ENCODE assay signal across 8 cellular contexts in the genomic region with DNA sequence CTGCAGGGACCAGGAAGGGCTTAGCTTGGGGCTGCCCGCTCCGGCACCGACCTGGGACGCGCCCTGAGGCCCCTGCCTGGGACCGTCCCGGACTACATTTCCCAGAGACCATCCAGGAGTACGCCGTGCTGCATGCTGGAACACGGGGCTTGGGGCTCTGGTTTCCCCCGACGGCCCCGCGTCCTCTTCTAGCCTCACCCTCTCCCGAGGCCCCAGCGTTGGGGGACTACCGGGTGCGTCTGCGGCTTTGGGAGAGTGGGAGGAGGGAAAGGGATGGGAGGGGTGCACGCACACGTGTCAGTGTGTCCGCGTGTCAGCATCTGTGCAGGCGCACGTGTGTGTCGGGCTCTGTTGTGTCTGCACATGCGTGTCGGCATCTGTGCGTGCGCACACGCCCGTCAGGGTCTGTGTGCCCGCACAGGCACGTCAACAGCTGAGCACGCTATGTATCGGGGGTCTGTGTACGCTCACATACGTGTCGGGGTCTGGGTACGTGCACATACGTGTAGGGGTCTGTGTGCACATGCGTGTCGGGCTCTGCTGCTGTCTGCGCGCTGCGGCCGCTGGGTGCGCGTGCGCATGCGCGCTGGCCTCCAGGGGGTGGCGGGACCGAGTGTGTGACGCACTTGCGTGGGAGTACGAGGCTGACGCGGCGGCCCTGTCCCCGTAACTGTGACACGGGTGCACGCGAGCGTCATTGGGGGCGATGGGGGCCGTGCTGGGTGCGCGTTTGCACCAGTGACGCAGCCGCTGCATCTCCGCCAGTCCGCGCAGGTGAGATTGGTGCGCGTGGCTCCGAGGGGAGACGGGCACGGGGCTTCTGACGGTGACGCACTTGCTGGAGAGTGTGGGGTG. TPM values are rescaled to one million over a fixed set of nuclear protein-coding genes. Genes with fewer than 3 reads are reported as not detected.
DNase-seq lines count a peak whose midpoint lies in the region; ATAC-seq and TF ChIP-seq lines count a peak whose summit lies in the region.

Gene ZNF331 (plus strand): TSS at position 623 of the 855 bp plus-strand sequence. CDS start 31,232 bp downstream, outside the sequence.

- H3K4me1 ChIP-seq in PC-9 (replicated peaks; ENCODE audit: insufficient read depth), result peaks cover 16% of the 10 kb centered on the region
- peaks cover 0 to 10% (median 0%) of the 10 kb centered on the region in 3 donors for H3K4me1 ChIP-seq in gastroesophageal sphincter

- intact Hi-C loops in PC-9 (cut with micrococcal nuclease; ENCODE audit: unreplicated experiment), result no loop called here

- TF ChIP-seq POLR2A in gastroesophageal sphincter (IDR thresholded peaks at IDR 0.05), result peak; percentile 55 to 57

- H3F3A ChIP-seq in PC-9 (ENCODE audit: insufficient read depth, low read depth), result peaks cover 5% of the 10 kb centered on the region; the same call in 1 of the 2 replicates

- H3K4me2 ChIP-seq in PC-9, result peak within 1 kb of the TSS; percentile 60

- peak within 1 kb of the TSS; percentile 62 for H2AFZ ChIP-seq in PC-9

- no peaks in the 10 kb centered on the region for H4K20me1 ChIP-seq in PC-9 (ENCODE audit: insufficient read depth)

- WGBS in gastroesophageal sphincter (ENCODE audit: low coverage in 1 of 2), 2 donors, result no CpG with 5 or more reads among the region's 81 CpGs

- H3K9me2 ChIP-seq in PC-9 (ENCODE audit: insufficient read depth), result no peaks in the 10 kb centered on the region

- peak; percentile 71 for ATAC-seq in HG03066 (IDR thresholded peaks at IDR 0.05; ENCODE audit: low read depth, unreplicated experiment)
- ATAC-seq in gastroesophageal sphincter, result peak; percentile 90

- H3K27ac ChIP-seq in PC-9, result no peak within 1 kb of the TSS
- H3K27ac ChIP-seq in gastroesophageal sphincter, result peak within 1 kb of the TSS; percentile 10 to 93 (median 90)

- H3K4me3 ChIP-seq in PC-9 (peak within 1 kb of the TSS; percentile 56), gastroesophageal sphincter (peak within 1 kb of the TSS; percentile 30 to 75)

- no peak for TF ChIP-seq CTCF in PC-9 (conservative IDR thresholded peaks at IDR 0.05)
- TF ChIP-seq CTCF in gastroesophageal sphincter (IDR thresholded peaks at IDR 0.05), result peak in 3 of 4 experiments; percentile 30 to 72 (median 64)

- CTCF ChIA-PET in PC-9 (lab: Charles Lee), result no interaction called here

- no peak for TF ChIP-seq EP300 in gastroesophageal sphincter (IDR thresholded peaks at IDR 0.05)

- H3K9me3 ChIP-seq in PC-9 (ENCODE audit: insufficient read depth, low read depth), result no peaks in the 10 kb centered on the region
- no peaks in the 10 kb centered on the region for H3K9me3 ChIP-seq in gastroesophageal sphincter

- no peaks in the 10 kb centered on the region for H3K27me3 ChIP-seq in PC-9 (ENCODE audit: insufficient read depth, low read depth)
- H3K27me3 ChIP-seq in gastroesophageal sphincter, result no peaks in the 10 kb centered on the region

- DNase-seq in NCI-H1694 treated with DMSO at 0.1 percent for 48 hours (lab: John Stamatoyannopoulos, UW), result peak; percentile 21
- no peak for DNase-seq in NCI-H1694 (lab: John Stamatoyannopoulos, UW)
- DNase-seq in PC-9, result peak in 1 of 2 experiments; percentile 72
- peak; percentile 84 for DNase-seq in activated gamma-delta T cell treated with Interleukin-2 at 50 U/mL for 16 hours
- peak in 54 of 56 donors; percentile 36 to 87 (median 74) for DNase-seq in nucleus accumbens (lab: John Stamatoyannopoulos, UW)
- peak; percentile 74 for DNase-seq in superior temporal gyrus (ENCODE audit: extremely low spot score)

- no peaks in the 10 kb centered on the region for H3K79me2 ChIP-seq in PC-9 (ENCODE audit: low read depth)

- no peaks in the 10 kb centered on the region for H3K36me3 ChIP-seq in PC-9 (ENCODE audit: low read depth)
- H3K36me3 ChIP-seq in gastroesophageal sphincter, result peaks cover 0 to 9% of the 10 kb centered on the region in 2 donors

- POLR2A ChIA-PET in PC-9 (lab: Charles Lee; ENCODE audit: unreplicated experiment), result no interaction called here

- BruUV-seq in PC-9 (replicated peaks; lab: Mats Ljungman, UMichigan), result no TSS peak

RNA-seq across cellular contexts. Expression of gene ZNF331, which starts in this region (rescaled TPM):
- 39.2 and 51.6 TPM in 2 replicates for total RNA-seq in PC-9 (2021)
- total RNA-seq in gastroesophageal sphincter, result 10 to 100 TPM; 23.9 to 29.2 (median 26.1) TPM
